In genomic region chr22:30777589-30777988, GRCh38 we compare ENCODE assay signal across 16 cellular contexts.
"Had no signal": no experiment of that assay in that cellular context is flagged by ENCODE, and none has a peak within 500 bp of the region (broad histone marks: within the 10 kb centered on the region; RNA-seq: fewer than 3 reads in every experiment).

No MANE protein-coding gene starts in this region.

- H3K9me3 ChIP-seq: colonic mucosa, left lung, ovary, thoracic aorta, upper lobe of left lung had no signal

- H3K27ac ChIP-seq: colonic mucosa, epithelial cell of prostate, left lung, ovary, thoracic aorta, upper lobe of left lung had no signal

- H3K9me3 Mint-ChIP-seq: activated CD4-positive, alpha-beta memory T cell treated with anti-CD3 and anti-CD28 coated beads for 36 hours; central memory CD8-positive, alpha-beta T cell; endodermal cell; naive B cell; stimulated activated naive B cell treated with anti-CD40 and anti-IgM and Interleukin-4, amounts not matched to agents 10 μg/mL and 1 μg/mL and 100 μg/mL, for 72 hours had no signal

- H3K4me3 ChIP-seq: colonic mucosa, left lung, ovary, thoracic aorta, upper lobe of left lung had no signal

- H3K27me3 ChIP-seq: colonic mucosa, left lung, ovary, upper lobe of left lung had no signal

- ATAC-seq: activated CD4-positive, alpha-beta T cell treated with anti-CD3 and anti-CD28 coated beads for 36 hours; left lung; sciatic nerve; stimulated activated naive B cell treated with anti-CD40 and anti-IgM and Interleukin-4, amounts not matched to agents 10 μg/mL and 1 μg/mL and 100 μg/mL, for 72 hours; T-helper 17 cell had no signal

- H3K27ac Mint-ChIP-seq: activated CD4-positive, alpha-beta memory T cell treated with anti-CD3 and anti-CD28 coated beads for 36 hours; activated CD4-positive, alpha-beta T cell treated with anti-CD3 and anti-CD28 coated beads for 36 hours; endodermal cell; naive B cell; stimulated activated naive B cell treated with anti-CD40 and anti-IgM and Interleukin-4, amounts not matched to agents 10 μg/mL and 1 μg/mL and 100 μg/mL, for 72 hours; T-helper 17 cell had no signal

- H3K27me3 Mint-ChIP-seq: activated CD4-positive, alpha-beta memory T cell treated with anti-CD3 and anti-CD28 coated beads for 36 hours; central memory CD8-positive, alpha-beta T cell; T-helper 17 cell had no signal

- H3K4me1 ChIP-seq: colonic mucosa, left lung, upper lobe of left lung had no signal

- H3K4me3 Mint-ChIP-seq: activated CD4-positive, alpha-beta memory T cell treated with anti-CD3 and anti-CD28 coated beads for 36 hours; activated CD4-positive, alpha-beta T cell treated with anti-CD3 and anti-CD28 coated beads for 36 hours; central memory CD8-positive, alpha-beta T cell; endodermal cell; naive B cell; stimulated activated naive B cell treated with anti-CD40 and anti-IgM and Interleukin-4, amounts not matched to agents 10 μg/mL and 1 μg/mL and 100 μg/mL, for 72 hours; T-helper 17 cell had no signal

- H3K4me1 Mint-ChIP-seq: central memory CD8-positive, alpha-beta T cell; naive B cell had no signal

- DNase-seq: activated CD4-positive, alpha-beta memory T cell treated with anti-CD3 and anti-CD28 coated beads for 36 hours; activated CD4-positive, alpha-beta T cell treated with anti-CD3 and anti-CD28 coated beads for 36 hours; activated naive CD4-positive, alpha-beta T cell; colonic mucosa; endodermal cell; hypothalamus; left lung; naive B cell; ovary; stimulated activated naive B cell treated with anti-CD40 and anti-IgM and Interleukin-4, amounts not matched to agents 10 μg/mL and 1 μg/mL and 100 μg/mL, for 72 hours; T-helper 17 cell; upper lobe of left lung had no signal

- H3K36me3 ChIP-seq: colonic mucosa, left lung, ovary, thoracic aorta, upper lobe of left lung had no signal

- H3K36me3 Mint-ChIP-seq: activated CD4-positive, alpha-beta memory T cell treated with anti-CD3 and anti-CD28 coated beads for 36 hours; naive B cell; stimulated activated naive B cell treated with anti-CD40 and anti-IgM and Interleukin-4, amounts not matched to agents 10 μg/mL and 1 μg/mL and 100 μg/mL, for 72 hours had no signal
